ENCODE assay signal across 10 cellular contexts in genomic region chr16:67917140-67917851, GRCh38. TPM values are rescaled to one million over a fixed set of nuclear protein-coding genes. Genes with fewer than 3 reads are reported as not detected.
DNase-seq lines count a peak whose midpoint lies in the region; ATAC-seq lines count a peak whose summit lies in the region.
"Had no signal": no experiment of that assay in that cellular context is flagged by ENCODE, and none has a peak within 500 bp of the region (broad histone marks: within the 10 kb centered on the region; RNA-seq: fewer than 3 reads in every experiment).

No MANE protein-coding gene starts in this region.

- no peak overlapping the region for H3K4me3 Mint-ChIP-seq in activated CD8-positive, alpha-beta memory T cell treated with anti-CD3 and anti-CD28 coated beads, Interleukin-2, amount 10 ng/mL, durations not matched to agents 7 days and 5 days
- H3K4me3 Mint-ChIP-seq in activated naive CD8-positive, alpha-beta T cell = no peak overlapping the region
- no peak overlapping the region for H3K4me3 Mint-ChIP-seq in immature natural killer cell

- peaks cover 26% of the 10 kb centered on the region for H3K4me1 Mint-ChIP-seq in activated CD8-positive, alpha-beta memory T cell treated with anti-CD3 and anti-CD28 coated beads, Interleukin-2, amount 10 ng/mL, durations not matched to agents 7 days and 5 days
- peaks cover 41% of the 10 kb centered on the region for H3K4me1 Mint-ChIP-seq in activated naive CD8-positive, alpha-beta T cell (ENCODE audit: low read depth)
- peaks cover 11 to 24% of the 10 kb centered on the region in 2 donors for H3K4me1 Mint-ChIP-seq in immature natural killer cell

- DNase-seq in activated CD8-positive, alpha-beta memory T cell treated with anti-CD3 and anti-CD28 coated beads, Interleukin-2, amount 10 ng/mL, durations not matched to agents 7 days and 5 days = no peak
- no peak for DNase-seq in activated CD8-positive, alpha-beta memory T cell treated with anti-CD3 and anti-CD28 coated beads for 24 hours
- DNase-seq in immature natural killer cell = no peak
- DNase-seq in substantia nigra (lab: John Stamatoyannopoulos, UW) = peak in 39 of 49 donors; percentile 9 to 84 (median 52)
- DNase-seq in occipital lobe (lab: John Stamatoyannopoulos, UW) = no peak
- DNase-seq in SW480 (ENCODE audit: low spot score) = no peak
- DNase-seq in epidermal melanocyte (ENCODE audit: insufficient read length, low spot score) = no peak
- DNase-seq: NCI-H524 had no signal

- CTCF ChIA-PET in activated CD8-positive, alpha-beta memory T cell treated with anti-CD3 and anti-CD28 coated beads, Interleukin-2, amount 10 ng/mL, durations not matched to agents 7 days and 5 days (lab: Charles Lee) = interaction anchor here (1.0 to 1.2 kb wide), 6 partner anchors 11 to 397 kb away, joined by 3 to 5 read pairs (median 3); partner anchors contain the start of gene PSMB10

- no peaks in the 10 kb centered on the region for H3K27me3 Mint-ChIP-seq in activated CD8-positive, alpha-beta memory T cell treated with anti-CD3 and anti-CD28 coated beads, Interleukin-2, amount 10 ng/mL, durations not matched to agents 7 days and 5 days
- no peaks in the 10 kb centered on the region for H3K27me3 Mint-ChIP-seq in activated naive CD8-positive, alpha-beta T cell
- H3K27me3 Mint-ChIP-seq in immature natural killer cell (ENCODE audit: low read depth in 3 of 3) = peaks cover 0 to 3% (median 1%) of the 10 kb centered on the region in 3 donors

- H3K27ac Mint-ChIP-seq in activated CD8-positive, alpha-beta memory T cell treated with anti-CD3 and anti-CD28 coated beads, Interleukin-2, amount 10 ng/mL, durations not matched to agents 7 days and 5 days = peak overlapping the region; percentile 80
- H3K27ac Mint-ChIP-seq in activated naive CD8-positive, alpha-beta T cell = peak overlapping the region; percentile 79
- peak overlapping the region in 5 of 6 donors; percentile 19 to 56 (median 46) for H3K27ac Mint-ChIP-seq in immature natural killer cell

- H3K36me3 Mint-ChIP-seq in activated CD8-positive, alpha-beta memory T cell treated with anti-CD3 and anti-CD28 coated beads, Interleukin-2, amount 10 ng/mL, durations not matched to agents 7 days and 5 days = peaks cover 3% of the 10 kb centered on the region
- peaks cover 11% of the 10 kb centered on the region for H3K36me3 Mint-ChIP-seq in activated naive CD8-positive, alpha-beta T cell
- H3K36me3 Mint-ChIP-seq in immature natural killer cell = peaks cover 0 to 11% (median 0%) of the 10 kb centered on the region in 3 donors

- ATAC-seq in activated CD8-positive, alpha-beta memory T cell treated with anti-CD3 and anti-CD28 coated beads, Interleukin-2, amount 10 ng/mL, durations not matched to agents 7 days and 5 days = no peak

- H3K27ac ChIP-seq in substantia nigra (ENCODE audit: low read depth, low read length, poor library complexity, severe bottlenecking) = no peak overlapping the region

- H3K9me3 Mint-ChIP-seq in activated CD8-positive, alpha-beta memory T cell treated with anti-CD3 and anti-CD28 coated beads, Interleukin-2, amount 10 ng/mL, durations not matched to agents 7 days and 5 days (ENCODE audit: low read depth) = no peaks in the 10 kb centered on the region
- no peaks in the 10 kb centered on the region for H3K9me3 Mint-ChIP-seq in activated naive CD8-positive, alpha-beta T cell (ENCODE audit: low read depth)
- H3K9me3 Mint-ChIP-seq in immature natural killer cell = no peaks in the 10 kb centered on the region

RNA-seq across cellular contexts. Expression of gene CTRL, which starts 14.4 kb away (rescaled TPM):
- 1 to 10 TPM; 5.0 to 6.7 TPM for total RNA-seq in activated CD8-positive, alpha-beta memory T cell treated with anti-CD3 and anti-CD28 coated beads, Interleukin-2, amount 10 ng/mL, durations not matched to agents 7 days and 5 days
- 1 to 10 TPM in 2 of 3 donors, under 1 TPM in 1; 0.59 to 2.9 (median 2.0) TPM for polyA plus RNA-seq in immature natural killer cell
- 1.4 TPM for total RNA-seq in occipital lobe

RNA-seq across cellular contexts. Expression of gene PSMB10, which starts 19.4 kb away (rescaled TPM):
- total RNA-seq in activated CD8-positive, alpha-beta memory T cell treated with anti-CD3 and anti-CD28 coated beads, Interleukin-2, amount 10 ng/mL, durations not matched to agents 7 days and 5 days = 100 to 1,000 TPM; 250 to 296 TPM
- polyA plus RNA-seq in immature natural killer cell = 1,000 to 10,000 TPM in 2 of 3 donors, 100 to 1,000 TPM in 1; 893 to 1,468 (median 1,114) TPM
- total RNA-seq in occipital lobe = 13.3 TPM

RNA-seq across cellular contexts. Expression of gene PSKH1, which starts 24.2 kb away (rescaled TPM):
- total RNA-seq in activated CD8-positive, alpha-beta memory T cell treated with anti-CD3 and anti-CD28 coated beads, Interleukin-2, amount 10 ng/mL, durations not matched to agents 7 days and 5 days = 10 to 100 TPM; 21.0 to 21.6 TPM
- 10 to 100 TPM; 16.4 to 40.6 (median 21.7) TPM for polyA plus RNA-seq in immature natural killer cell
- total RNA-seq in occipital lobe = 5.1 TPM

RNA-seq across cellular contexts. Expression of gene LCAT, which starts 26.6 kb away (rescaled TPM):
- 10 to 100 TPM; 15.6 to 22.7 TPM for total RNA-seq in activated CD8-positive, alpha-beta memory T cell treated with anti-CD3 and anti-CD28 coated beads, Interleukin-2, amount 10 ng/mL, durations not matched to agents 7 days and 5 days
- 1 to 10 TPM in 1 of 3 donors, under 1 TPM in 1, not detected in 1; 0.14 to 1.3 TPM for polyA plus RNA-seq in immature natural killer cell
- 0.47 TPM for total RNA-seq in occipital lobe

RNA-seq across cellular contexts. Expression of gene NRN1L, which starts 32.6 kb away (rescaled TPM):
- total RNA-seq in activated CD8-positive, alpha-beta memory T cell treated with anti-CD3 and anti-CD28 coated beads, Interleukin-2, amount 10 ng/mL, durations not matched to agents 7 days and 5 days = under 1 TPM; 0.45 to 0.99 TPM
- under 1 TPM in 1 of 3 donors, not detected in 2; 0.91 TPM for polyA plus RNA-seq in immature natural killer cell
- total RNA-seq in occipital lobe = not detected
- total RNA-seq: fibroblast of villous mesenchyme had no signal

Comparison
In these comparisons a context has a peak if more than half of its experiments do, and no peak if none do; other contexts are left out.
1. DNase-seq: peak in substantia nigra (39 of 49); none in activated CD8-positive, alpha-beta memory T cell treated with anti-CD3 and anti-CD28 coated beads, Interleukin-2, amount 10 ng/mL, durations not matched to agents 7 days and 5 days (single experiment), activated CD8-positive, alpha-beta memory T cell treated with anti-CD3 and anti-CD28 coated beads for 24 hours (single experiment), immature natural killer cell (0 of 3), occipital lobe (single experiment), SW480 (single experiment) and epidermal melanocyte (single experiment).
2. RNA of gene PSMB10, which starts 19.4 kb away (total RNA-seq): 250 to 296 TPM in activated CD8-positive, alpha-beta memory T cell treated with anti-CD3 and anti-CD28 coated beads, Interleukin-2, amount 10 ng/mL, durations not matched to agents 7 days and 5 days; 13.3 TPM in occipital lobe (single experiment); every median in the first group is over 10 times any median in the second.
3. Peak in every context shown above with its lines, with median percentiles within 50 percentile points of each other: H3K27ac Mint-ChIP-seq.